Comparison of ENCODE assay signal across 9 cellular contexts in genomic region chr19:49017666-49018351, GRCh38. TPM values are rescaled to one million over a fixed set of nuclear protein-coding genes. Genes with fewer than 3 reads are reported as not detected.
DNase-seq lines count a peak whose midpoint lies in the region; ATAC-seq lines count a peak whose summit lies in the region.
"Had no signal": no experiment of that assay in that cellular context is flagged by ENCODE, and none has a peak within 500 bp of the region (broad histone marks: within the 10 kb centered on the region; RNA-seq: fewer than 3 reads in every experiment).

No MANE protein-coding gene starts in this region.

- POLR2A ChIA-PET in activated CD4-positive, alpha-beta T cell treated with anti-CD3 and anti-CD28 coated beads, Interleukin-2, amount 10 ng/mL, durations not matched to agents 7 days and 5 days (lab: Charles Lee): no interaction called here

- H3K9me3 Mint-ChIP-seq in activated CD4-positive, alpha-beta T cell treated with anti-CD3 and anti-CD28 coated beads, Interleukin-2, amount 10 ng/mL, durations not matched to agents 7 days and 5 days: no peaks in the 10 kb centered on the region

- peaks cover 9% of the 10 kb centered on the region for H3K36me3 Mint-ChIP-seq in activated CD4-positive, alpha-beta T cell treated with anti-CD3 and anti-CD28 coated beads, Interleukin-2, amount 10 ng/mL, durations not matched to agents 7 days and 5 days (ENCODE audit: low read depth)

- H3K27me3 Mint-ChIP-seq in activated CD4-positive, alpha-beta T cell treated with anti-CD3 and anti-CD28 coated beads, Interleukin-2, amount 10 ng/mL, durations not matched to agents 7 days and 5 days: peaks cover 26% of the 10 kb centered on the region

- H3K4me1 ChIP-seq in duodenal mucosa (ENCODE audit: control insufficient read depth in 1 of 2, insufficient read depth in 2 of 2, low read length in 2 of 2): peaks cover 12 to 13% of the 10 kb centered on the region in 2 donors

- peak overlapping the region; percentile 52 to 55 for H3K4me3 ChIP-seq in duodenal mucosa (ENCODE audit: low read depth in 1 of 2, low read length in 2 of 2)

- H3K4me1 Mint-ChIP-seq in activated CD4-positive, alpha-beta T cell treated with anti-CD3 and anti-CD28 coated beads, Interleukin-2, amount 10 ng/mL, durations not matched to agents 7 days and 5 days: peaks cover 31% of the 10 kb centered on the region

- peak overlapping the region; percentile 72 for H3K4me3 Mint-ChIP-seq in activated CD4-positive, alpha-beta T cell treated with anti-CD3 and anti-CD28 coated beads, Interleukin-2, amount 10 ng/mL, durations not matched to agents 7 days and 5 days

- H3K27ac ChIP-seq in duodenal mucosa (ENCODE audit: low read depth, low read length): no peak overlapping the region

- ATAC-seq in HG03457 (IDR thresholded peaks at IDR 0.05; ENCODE audit: unreplicated experiment): no peak

- no peak overlapping the region for H3K27ac Mint-ChIP-seq in activated CD4-positive, alpha-beta T cell treated with anti-CD3 and anti-CD28 coated beads, Interleukin-2, amount 10 ng/mL, durations not matched to agents 7 days and 5 days

- H3K9ac ChIP-seq in duodenal mucosa (ENCODE audit: low read depth in 1 of 2, low read length in 2 of 2): peak overlapping the region; percentile 12 to 57

- H3K9me3 ChIP-seq in duodenal mucosa (ENCODE audit: control insufficient read depth in 1 of 2, low read length in 2 of 2): no peaks in the 10 kb centered on the region

- CTCF ChIA-PET in activated CD4-positive, alpha-beta T cell treated with anti-CD3 and anti-CD28 coated beads, Interleukin-2, amount 10 ng/mL, durations not matched to agents 7 days and 5 days (lab: Charles Lee): interaction anchor here (0.7 to 3.6 kb wide), 8 partner anchors 9 to 117 kb away, joined by 3 to 23 read pairs (median 4); partner anchors contain the start of genes CGB2, FTL, GYS1 and RUVBL2

- DNase-seq in NCI-H1436 (lab: John Stamatoyannopoulos, UW) (peak; percentile 51), NCI-H1436 treated with DMSO at 0.1 percent for 48 hours (lab: John Stamatoyannopoulos, UW) (no peak), NCI-H1694 (lab: John Stamatoyannopoulos, UW) (peak; percentile 46), lung microvascular endothelial cell (ENCODE audit: low read depth in 2 of 2) (peak; percentile 60 to 72)
- DNase-seq in activated CD4-positive, alpha-beta T cell treated with anti-CD3 and anti-CD28 coated beads, Interleukin-2, amount 10 ng/mL, durations not matched to agents 7 days and 5 days: peak; percentile 62
- peak; percentile 76 for DNase-seq in stimulated activated CD8-positive, alpha-beta memory T cell treated with anti-CD3 and anti-CD28 coated beads, Interleukin-4, amount 100 ng/mL, for 48 hours

- peaks cover 13 to 16% of the 10 kb centered on the region in 2 donors for H3K27me3 ChIP-seq in duodenal mucosa (ENCODE audit: control insufficient read depth in 1 of 2, insufficient read depth in 2 of 2, low read length in 2 of 2)

- peaks cover 0 to 23% of the 10 kb centered on the region in 2 donors for H3K36me3 ChIP-seq in duodenal mucosa (ENCODE audit: control insufficient read depth in 1 of 2, insufficient read depth in 2 of 2, low read length in 2 of 2)

RNA-seq across cellular contexts. Expression of gene LHB, which starts 0.9 kb away (rescaled TPM):
- total RNA-seq in activated CD4-positive, alpha-beta T cell treated with anti-CD3 and anti-CD28 coated beads, Interleukin-2, amount 10 ng/mL, durations not matched to agents 7 days and 5 days: not detected
- not detected in 2 replicates for total RNA-seq in lung microvascular endothelial cell

RNA-seq across cellular contexts. Expression of gene CGB3, which starts 6.3 kb away (rescaled TPM):
- total RNA-seq in activated CD4-positive, alpha-beta T cell treated with anti-CD3 and anti-CD28 coated beads, Interleukin-2, amount 10 ng/mL, durations not matched to agents 7 days and 5 days: not detected
- not detected in 2 replicates for total RNA-seq in lung microvascular endothelial cell
- total RNA-seq: renal cortical epithelial cell had no signal

RNA-seq across cellular contexts. Expression of gene CGB2, which starts 13.9 kb away (rescaled TPM):
- total RNA-seq in activated CD4-positive, alpha-beta T cell treated with anti-CD3 and anti-CD28 coated beads, Interleukin-2, amount 10 ng/mL, durations not matched to agents 7 days and 5 days: under 1 TPM in 1 of 2 experiments, not detected in 1; 0.47 TPM
- total RNA-seq in lung microvascular endothelial cell: not detected in 2 replicates
- total RNA-seq: renal cortical epithelial cell had no signal

RNA-seq across cellular contexts. Expression of gene CGB1, which starts 18.9 kb away (rescaled TPM):
- not detected for total RNA-seq in activated CD4-positive, alpha-beta T cell treated with anti-CD3 and anti-CD28 coated beads, Interleukin-2, amount 10 ng/mL, durations not matched to agents 7 days and 5 days
- not detected in 2 replicates for total RNA-seq in lung microvascular endothelial cell
- total RNA-seq: renal cortical epithelial cell had no signal

RNA-seq across cellular contexts. Expression of gene RUVBL2, which starts 24.1 kb away (rescaled TPM):
- 10 to 100 TPM; 82.2 to 89.4 TPM for total RNA-seq in activated CD4-positive, alpha-beta T cell treated with anti-CD3 and anti-CD28 coated beads, Interleukin-2, amount 10 ng/mL, durations not matched to agents 7 days and 5 days
- 113 and 138 TPM in 2 replicates for total RNA-seq in lung microvascular endothelial cell
